ENCODE assay signal across 8 cellular contexts in genomic region chr13:30673669-30674521, GRCh38. TPM values are rescaled to one million over a fixed set of nuclear protein-coding genes. Genes with fewer than 3 reads are reported as not detected.
DNase-seq lines count a peak whose midpoint lies in the region; ATAC-seq and TF ChIP-seq lines count a peak whose summit lies in the region.

No MANE protein-coding gene starts in this region.

- TF ChIP-seq POLR2A in gastroesophageal sphincter (IDR thresholded peaks at IDR 0.05): peak in 1 of 2 donors; percentile 34
- TF ChIP-seq POLR2A in suprapubic skin (IDR thresholded peaks at IDR 0.05): no peak

- H3K9me3 ChIP-seq in HAP-1 (no peaks in the 10 kb centered on the region), MG63 (no peaks in the 10 kb centered on the region), SJSA1 (replicated peaks) (no peaks in the 10 kb centered on the region), gastroesophageal sphincter (no peaks in the 10 kb centered on the region), suprapubic skin (no peaks in the 10 kb centered on the region)

- peak; percentile 68 for DNase-seq in G401 (ENCODE audit: low spot score)
- peak; percentile 75 to 88 for DNase-seq in HAP-1 (ENCODE audit: low spot score in 2 of 2)
- peak; percentile 92 for DNase-seq in MG63
- peak; percentile 90 to 94 for DNase-seq in SJSA1 (ENCODE audit: low read depth in 1 of 2, low spot score in 2 of 2)
- DNase-seq in activated naive CD4-positive, alpha-beta T cell treated with Interleukin-2 at 50 U/mL for 16 hours: peak; percentile 90
- DNase-seq in nucleus accumbens (lab: John Stamatoyannopoulos, UW): peak; percentile 18 to 97 (median 86)
- DNase-seq in suprapubic skin (ENCODE audit: low spot score in 2 of 2): peak; percentile 91 to 93

- peak overlapping the region; percentile 36 for H3K4me3 ChIP-seq in HAP-1
- H3K4me3 ChIP-seq in MG63: peak overlapping the region; percentile 53
- peak overlapping the region; percentile 41 for H3K4me3 ChIP-seq in SJSA1
- peak overlapping the region; percentile 34 to 63 for H3K4me3 ChIP-seq in gastroesophageal sphincter
- H3K4me3 ChIP-seq in suprapubic skin: peak overlapping the region; percentile 57

- in situ Hi-C loops in G401 (cut with HindIII; ENCODE audit: low sequenced_read_pairs): no loop called here
- in situ Hi-C loops in HAP-1 (cut with MboI; ENCODE audit: low sequenced_read_pairs): no loop called here

- peaks cover 11% of the 10 kb centered on the region; the same call in 1 of the 2 replicates for H3K4me1 ChIP-seq in HAP-1
- peaks cover 10% of the 10 kb centered on the region for H3K4me1 ChIP-seq in SJSA1 (replicated peaks)
- peaks cover 0 to 12% (median 2%) of the 10 kb centered on the region in 3 donors for H3K4me1 ChIP-seq in gastroesophageal sphincter
- peaks cover 5% of the 10 kb centered on the region for H3K4me1 ChIP-seq in suprapubic skin

- TF ChIP-seq CTCF in gastroesophageal sphincter (IDR thresholded peaks at IDR 0.05): peak; percentile 50 to 89 (median 82)
- peak; percentile 32 to 83 for TF ChIP-seq CTCF in suprapubic skin (IDR thresholded peaks at IDR 0.05)

- 3 to 4% methylated on average over 4 to 6 of the region's 72 CpGs for WGBS in gastroesophageal sphincter (ENCODE audit: low coverage in 1 of 2), 2 donors
- 2% methylated on average over 21 of the region's 72 CpGs for WGBS in suprapubic skin

- TF ChIP-seq EP300 in gastroesophageal sphincter (IDR thresholded peaks at IDR 0.05): no peak
- TF ChIP-seq EP300 in suprapubic skin (IDR thresholded peaks at IDR 0.05): no peak

- H3K36me3 ChIP-seq in HAP-1 (replicated peaks) (no peaks in the 10 kb centered on the region), MG63 (no peaks in the 10 kb centered on the region), SJSA1 (no peaks in the 10 kb centered on the region), gastroesophageal sphincter (no peaks in the 10 kb centered on the region), suprapubic skin (no peaks in the 10 kb centered on the region)

- peak; percentile 96 for ATAC-seq in gastroesophageal sphincter

- H3K27me3 ChIP-seq in HAP-1 (ENCODE audit: low read depth): no peaks in the 10 kb centered on the region
- no peaks in the 10 kb centered on the region for H3K27me3 ChIP-seq in MG63
- no peaks in the 10 kb centered on the region for H3K27me3 ChIP-seq in SJSA1 (replicated peaks)
- H3K27me3 ChIP-seq in gastroesophageal sphincter: no peaks in the 10 kb centered on the region
- no peaks in the 10 kb centered on the region for H3K27me3 ChIP-seq in suprapubic skin

- peak overlapping the region; percentile 35 for H3K27ac ChIP-seq in SJSA1
- peak overlapping the region; percentile 45 to 89 (median 84) for H3K27ac ChIP-seq in gastroesophageal sphincter
- peak overlapping the region; percentile 80 for H3K27ac ChIP-seq in suprapubic skin

RNA-seq across cellular contexts. Expression of gene USPL1, which starts 56.2 kb away (rescaled TPM):
- 17.5 and 29.2 TPM in 2 replicates for total RNA-seq in G401 (2014; rRNA removed; shearing (Covaris generic))
- 20.3 and 23.4 TPM in 2 replicates for total RNA-seq in MG63 (2014; rRNA removed; shearing (Covaris generic); ENCODE audit: low replicate concordance)
- 8.0 and 16.3 TPM in 2 replicates for total RNA-seq in SJSA1 (2014; rRNA removed; shearing (Covaris generic))
- 10 to 100 TPM; 17.3 to 30.2 (median 23.5) TPM for total RNA-seq in gastroesophageal sphincter
- total RNA-seq in suprapubic skin: 10 to 100 TPM; 14.4 to 28.4 (median 21.8) TPM

Comparison
In these comparisons a context has a peak if more than half of its experiments do, and no peak if none do; other contexts are left out.
1. Peak in every context shown above with its lines: DNase-seq, ATAC-seq, H3K4me3 ChIP-seq and H3K27ac ChIP-seq.